Comparison of ENCODE assay signal across 9 cellular contexts in the genomic region with DNA sequence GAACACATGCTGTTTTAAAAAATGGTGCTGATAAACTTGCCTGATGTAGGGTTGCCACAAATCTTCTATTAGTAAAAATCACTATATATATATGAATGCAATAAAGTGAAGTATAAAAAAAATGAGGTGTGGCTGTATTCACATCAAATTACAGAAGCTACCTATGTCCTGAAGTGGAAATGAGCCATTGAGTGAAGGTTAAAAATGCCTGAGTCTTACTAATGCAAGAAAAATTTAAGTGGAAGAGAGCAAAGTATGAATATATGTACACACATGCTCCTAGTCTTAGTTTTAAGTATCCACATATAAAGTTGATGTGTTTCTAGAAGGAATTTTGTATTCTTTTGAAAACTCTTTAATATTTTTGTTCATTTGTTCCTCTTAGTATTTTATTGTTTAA.
"Had no signal": no experiment of that assay in that cellular context is flagged by ENCODE, and none has a peak within 500 bp of the region (broad histone marks: within the 10 kb centered on the region; RNA-seq: fewer than 3 reads in every experiment).

No MANE protein-coding gene starts in this region.

- H3K36me3 ChIP-seq: HAP-1 had no signal

- DNase-seq: GM23248, GOT3, H7, HFFc6, IMR-90 had no signal

- H3K9me3 ChIP-seq: HAP-1 had no signal

- H3K27ac ChIP-seq: GM23248 had no signal

- H3K9ac ChIP-seq: GM23248 had no signal

- ATAC-seq: HCT116, K562 had no signal

- H2AFZ ChIP-seq: GM23248 had no signal

- H3K4me3 ChIP-seq: GM23248, HAP-1, K562 had no signal

- FAIRE-seq: HTR-8/SVneo, K562 had no signal

- H3K4me1 ChIP-seq: HAP-1 had no signal
